In the genomic region with DNA sequence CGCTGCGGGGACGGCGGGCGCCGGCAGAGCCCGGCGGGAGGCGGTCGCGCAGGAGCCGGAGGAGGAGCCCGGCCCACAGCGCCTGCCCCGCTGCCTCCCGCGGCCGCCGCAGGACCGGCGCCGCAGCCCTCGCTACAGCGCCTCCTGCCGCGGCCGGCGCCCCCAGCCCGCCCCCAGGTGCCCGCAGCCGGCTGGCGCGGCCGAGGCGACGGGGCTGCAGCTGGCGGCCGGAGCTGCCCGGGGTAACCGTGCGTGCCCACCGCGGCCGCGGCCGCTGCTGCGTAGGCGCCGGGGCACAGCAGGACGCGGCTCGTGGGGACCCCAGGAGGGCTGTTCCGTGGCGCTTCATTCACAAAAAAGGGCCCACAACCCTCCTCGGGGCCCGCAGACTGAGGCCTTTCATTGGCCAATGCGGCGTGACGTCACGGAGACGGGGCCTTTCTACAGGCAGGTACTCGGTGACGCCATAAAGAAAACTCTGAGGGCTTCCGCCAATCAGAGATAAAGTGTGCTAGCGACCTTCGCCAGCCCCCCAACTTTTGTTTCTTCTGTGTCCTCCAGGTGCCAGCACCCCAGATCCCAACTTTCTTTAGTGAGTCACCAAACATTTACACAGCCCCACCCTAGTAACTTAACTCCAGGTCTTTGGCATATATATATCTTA, we compare ENCODE assay signal across 1 cellular context.
A peak's percentile ranks its signal among the peaks of the same experiment; 100 is the strongest.
TF ChIP-seq lines count a peak whose summit lies in the region.

A gene (minus strand): TSS at position 353 of the 664 bp plus-strand sequence. CDS start 465 bp downstream, outside the sequence.

TF ChIP-seq in HepG2, 621 proteins besides CTCF, POLR2A, EP300 and RAD21 (continued from another document and continues in another):
- TF ChIP-seq FOXA1 (IDR thresholded peaks at IDR 0.05) (no peak), FOXA1 (CRISPR knock-in tag; IDR thresholded peaks at IDR 0.05) (no peak), SMARCE1 (IDR thresholded peaks at IDR 0.05; ENCODE audit: borderline replicate concordance) (no peak), ZNF605 (CRISPR knock-in tag; IDR thresholded peaks at IDR 0.05) (0 out of 2 replicates have a peak, but pooled peaks have one; percentile 17), KDM2A (CRISPR knock-in tag; IDR thresholded peaks at IDR 0.05; ENCODE audit: borderline replicate concordance, low read depth) (0 out of 2 replicates have a peak, but pooled peaks have one; percentile 46), ZMYM2 (CRISPR knock-in tag; IDR thresholded peaks at IDR 0.05) (peak; percentile 49; the same call in 1 of the 2 replicates), ZNF883 (CRISPR knock-in tag; IDR thresholded peaks at IDR 0.05; ENCODE audit: not compliant biosample characterization) (peak; percentile 65), ZBTB20 (CRISPR knock-in tag; IDR thresholded peaks at IDR 0.05; ENCODE audit: borderline replicate concordance, low read depth) (no peak), ZNF773 (CRISPR knock-in tag; IDR thresholded peaks at IDR 0.05; ENCODE audit: borderline replicate concordance) (peak; percentile 71; the same call in 1 of the 2 replicates), GABPA (IDR thresholded peaks at IDR 0.05; ENCODE audit: low read depth, low read length) (no peak), GABPA (CRISPR knock-in tag; IDR thresholded peaks at IDR 0.05; ENCODE audit: low read depth) (0 out of 2 replicates have a peak, but pooled peaks have one; percentile 55), ZEB1 (IDR thresholded peaks at IDR 0.05; ENCODE audit: insufficient replicate concordance, low read depth) (peak; percentile 92), ARNT2 (CRISPR knock-in tag; IDR thresholded peaks at IDR 0.05; ENCODE audit: low read depth) (peak; percentile 47; the same call in 1 of the 2 replicates), CREM (IDR thresholded peaks at IDR 0.05) (peak; percentile 91), CREM (CRISPR knock-in tag; IDR thresholded peaks at IDR 0.05) (peak; percentile 58; the same call in 1 of the 2 replicates), MATR3 (CRISPR knock-in tag; IDR thresholded peaks at IDR 0.05) (no peak), KMT2B (CRISPR knock-in tag; IDR thresholded peaks at IDR 0.05) (peak; percentile 37; the same call in 1 of the 2 replicates), ZNF891 (CRISPR knock-in tag; IDR thresholded peaks at IDR 0.05) (peak; percentile 46; the same call in 1 of the 2 replicates), GABPB1 (CRISPR knock-in tag; IDR thresholded peaks at IDR 0.05) (peak; percentile 71), PHF8 (CRISPR knock-in tag; IDR thresholded peaks at IDR 0.05) (peak; percentile 57; the same call in 1 of the 2 replicates), ZMYM3 (CRISPR knock-in tag; IDR thresholded peaks at IDR 0.05) (no peak), SALL1 (CRISPR knock-in tag; IDR thresholded peaks at IDR 0.05) (peak; percentile 61; the same call in 1 of the 2 replicates), SYNCRIP (IDR thresholded peaks at IDR 0.05; ENCODE audit: insufficient read depth, low read depth, low read length) (no peak), PHF21A (CRISPR knock-in tag; IDR thresholded peaks at IDR 0.05) (peak; percentile 44; the same call in 1 of the 2 replicates), ZSCAN25 (CRISPR knock-in tag; IDR thresholded peaks at IDR 0.05) (0 out of 2 replicates have a peak, but pooled peaks have one; percentile 24), ISL2 (CRISPR knock-in tag; IDR thresholded peaks at IDR 0.05) (no peak), ZNF274 (CRISPR knock-in tag; IDR thresholded peaks at IDR 0.05) (0 out of 2 replicates have a peak, but pooled peaks have one; percentile 15), HDAC2 (CRISPR knock-in tag; IDR thresholded peaks at IDR 0.05) (0 out of 2 replicates have a peak, but pooled peaks have one; percentile 29), GLI4 (CRISPR knock-in tag; IDR thresholded peaks at IDR 0.05; ENCODE audit: borderline replicate concordance) (no peak), ZNF563 (CRISPR knock-in tag; IDR thresholded peaks at IDR 0.05) (0 out of 2 replicates have a peak, but pooled peaks have one; percentile 63)
- TF ChIP-seq, protein P1, sequence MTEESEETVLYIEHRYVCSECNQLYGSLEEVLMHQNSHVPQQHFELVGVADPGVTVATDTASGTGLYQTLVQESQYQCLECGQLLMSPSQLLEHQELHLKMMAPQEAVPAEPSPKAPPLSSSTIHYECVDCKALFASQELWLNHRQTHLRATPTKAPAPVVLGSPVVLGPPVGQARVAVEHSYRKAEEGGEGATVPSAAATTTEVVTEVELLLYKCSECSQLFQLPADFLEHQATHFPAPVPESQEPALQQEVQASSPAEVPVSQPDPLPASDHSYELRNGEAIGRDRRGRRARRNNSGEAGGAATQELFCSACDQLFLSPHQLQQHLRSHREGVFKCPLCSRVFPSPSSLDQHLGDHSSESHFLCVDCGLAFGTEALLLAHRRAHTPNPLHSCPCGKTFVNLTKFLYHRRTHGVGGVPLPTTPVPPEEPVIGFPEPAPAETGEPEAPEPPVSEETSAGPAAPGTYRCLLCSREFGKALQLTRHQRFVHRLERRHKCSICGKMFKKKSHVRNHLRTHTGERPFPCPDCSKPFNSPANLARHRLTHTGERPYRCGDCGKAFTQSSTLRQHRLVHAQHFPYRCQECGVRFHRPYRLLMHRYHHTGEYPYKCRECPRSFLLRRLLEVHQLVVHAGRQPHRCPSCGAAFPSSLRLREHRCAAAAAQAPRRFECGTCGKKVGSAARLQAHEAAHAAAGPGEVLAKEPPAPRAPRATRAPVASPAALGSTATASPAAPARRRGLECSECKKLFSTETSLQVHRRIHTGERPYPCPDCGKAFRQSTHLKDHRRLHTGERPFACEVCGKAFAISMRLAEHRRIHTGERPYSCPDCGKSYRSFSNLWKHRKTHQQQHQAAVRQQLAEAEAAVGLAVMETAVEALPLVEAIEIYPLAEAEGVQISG (CRISPR knock-in tag; IDR thresholded peaks at IDR 0.05), result 0 out of 2 replicates have a peak, but pooled peaks have one; percentile 33
- TF ChIP-seq, protein P2, sequence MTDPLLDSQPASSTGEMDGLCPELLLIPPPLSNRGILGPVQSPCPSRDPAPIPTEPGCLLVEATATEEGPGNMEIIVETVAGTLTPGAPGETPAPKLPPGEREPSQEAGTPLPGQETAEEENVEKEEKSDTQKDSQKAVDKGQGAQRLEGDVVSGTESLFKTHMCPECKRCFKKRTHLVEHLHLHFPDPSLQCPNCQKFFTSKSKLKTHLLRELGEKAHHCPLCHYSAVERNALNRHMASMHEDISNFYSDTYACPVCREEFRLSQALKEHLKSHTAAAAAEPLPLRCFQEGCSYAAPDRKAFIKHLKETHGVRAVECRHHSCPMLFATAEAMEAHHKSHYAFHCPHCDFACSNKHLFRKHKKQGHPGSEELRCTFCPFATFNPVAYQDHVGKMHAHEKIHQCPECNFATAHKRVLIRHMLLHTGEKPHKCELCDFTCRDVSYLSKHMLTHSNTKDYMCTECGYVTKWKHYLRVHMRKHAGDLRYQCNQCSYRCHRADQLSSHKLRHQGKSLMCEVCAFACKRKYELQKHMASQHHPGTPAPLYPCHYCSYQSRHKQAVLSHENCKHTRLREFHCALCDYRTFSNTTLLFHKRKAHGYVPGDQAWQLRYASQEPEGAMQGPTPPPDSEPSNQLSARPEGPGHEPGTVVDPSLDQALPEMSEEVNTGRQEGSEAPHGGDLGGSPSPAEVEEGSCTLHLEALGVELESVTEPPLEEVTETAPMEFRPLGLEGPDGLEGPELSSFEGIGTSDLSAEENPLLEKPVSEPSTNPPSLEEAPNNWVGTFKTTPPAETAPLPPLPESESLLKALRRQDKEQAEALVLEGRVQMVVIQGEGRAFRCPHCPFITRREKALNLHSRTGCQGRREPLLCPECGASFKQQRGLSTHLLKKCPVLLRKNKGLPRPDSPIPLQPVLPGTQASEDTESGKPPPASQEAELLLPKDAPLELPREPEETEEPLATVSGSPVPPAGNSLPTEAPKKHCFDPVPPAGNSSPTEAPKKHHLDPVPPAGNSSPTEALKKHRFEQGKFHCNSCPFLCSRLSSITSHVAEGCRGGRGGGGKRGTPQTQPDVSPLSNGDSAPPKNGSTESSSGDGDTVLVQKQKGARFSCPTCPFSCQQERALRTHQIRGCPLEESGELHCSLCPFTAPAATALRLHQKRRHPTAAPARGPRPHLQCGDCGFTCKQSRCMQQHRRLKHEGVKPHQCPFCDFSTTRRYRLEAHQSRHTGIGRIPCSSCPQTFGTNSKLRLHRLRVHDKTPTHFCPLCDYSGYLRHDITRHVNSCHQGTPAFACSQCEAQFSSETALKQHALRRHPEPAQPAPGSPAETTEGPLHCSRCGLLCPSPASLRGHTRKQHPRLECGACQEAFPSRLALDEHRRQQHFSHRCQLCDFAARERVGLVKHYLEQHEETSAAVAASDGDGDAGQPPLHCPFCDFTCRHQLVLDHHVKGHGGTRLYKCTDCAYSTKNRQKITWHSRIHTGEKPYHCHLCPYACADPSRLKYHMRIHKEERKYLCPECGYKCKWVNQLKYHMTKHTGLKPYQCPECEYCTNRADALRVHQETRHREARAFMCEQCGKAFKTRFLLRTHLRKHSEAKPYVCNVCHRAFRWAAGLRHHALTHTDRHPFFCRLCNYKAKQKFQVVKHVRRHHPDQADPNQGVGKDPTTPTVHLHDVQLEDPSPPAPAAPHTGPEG (CRISPR knock-in tag; IDR thresholded peaks at IDR 0.05), result peak; percentile 50; the same call in 1 of the 2 replicates
- TF ChIP-seq, protein P3, sequence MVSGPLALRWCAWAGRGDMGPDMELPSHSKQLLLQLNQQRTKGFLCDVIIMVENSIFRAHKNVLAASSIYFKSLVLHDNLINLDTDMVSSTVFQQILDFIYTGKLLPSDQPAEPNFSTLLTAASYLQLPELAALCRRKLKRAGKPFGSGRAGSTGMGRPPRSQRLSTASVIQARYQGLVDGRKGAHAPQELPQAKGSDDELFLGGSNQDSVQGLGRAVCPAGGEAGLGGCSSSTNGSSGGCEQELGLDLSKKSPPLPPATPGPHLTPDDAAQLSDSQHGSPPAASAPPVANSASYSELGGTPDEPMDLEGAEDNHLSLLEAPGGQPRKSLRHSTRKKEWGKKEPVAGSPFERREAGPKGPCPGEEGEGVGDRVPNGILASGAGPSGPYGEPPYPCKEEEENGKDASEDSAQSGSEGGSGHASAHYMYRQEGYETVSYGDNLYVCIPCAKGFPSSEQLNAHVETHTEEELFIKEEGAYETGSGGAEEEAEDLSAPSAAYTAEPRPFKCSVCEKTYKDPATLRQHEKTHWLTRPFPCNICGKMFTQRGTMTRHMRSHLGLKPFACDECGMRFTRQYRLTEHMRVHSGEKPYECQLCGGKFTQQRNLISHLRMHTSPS (CRISPR knock-in tag; IDR thresholded peaks at IDR 0.05; ENCODE audit: low read depth), result no peak
- TF ChIP-seq, protein P4, sequence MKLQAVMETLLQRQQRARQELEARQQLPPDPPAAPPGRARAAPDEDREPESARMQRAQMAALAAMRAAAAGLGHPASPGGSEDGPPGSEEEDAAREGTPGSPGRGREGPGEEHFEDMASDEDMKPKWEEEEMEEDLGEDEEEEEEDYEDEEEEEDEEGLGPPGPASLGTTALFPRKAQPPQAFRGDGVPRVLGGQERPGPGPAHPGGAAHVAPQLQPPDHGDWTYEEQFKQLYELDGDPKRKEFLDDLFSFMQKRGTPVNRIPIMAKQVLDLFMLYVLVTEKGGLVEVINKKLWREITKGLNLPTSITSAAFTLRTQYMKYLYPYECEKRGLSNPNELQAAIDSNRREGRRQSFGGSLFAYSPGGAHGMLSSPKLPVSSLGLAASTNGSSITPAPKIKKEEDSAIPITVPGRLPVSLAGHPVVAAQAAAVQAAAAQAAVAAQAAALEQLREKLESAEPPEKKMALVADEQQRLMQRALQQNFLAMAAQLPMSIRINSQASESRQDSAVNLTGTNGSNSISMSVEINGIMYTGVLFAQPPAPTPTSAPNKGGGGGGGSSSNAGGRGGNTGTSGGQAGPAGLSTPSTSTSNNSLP (IDR thresholded peaks at IDR 0.05; ENCODE audit: low read depth, low read length), result no peak
- TF ChIP-seq, protein P5, sequence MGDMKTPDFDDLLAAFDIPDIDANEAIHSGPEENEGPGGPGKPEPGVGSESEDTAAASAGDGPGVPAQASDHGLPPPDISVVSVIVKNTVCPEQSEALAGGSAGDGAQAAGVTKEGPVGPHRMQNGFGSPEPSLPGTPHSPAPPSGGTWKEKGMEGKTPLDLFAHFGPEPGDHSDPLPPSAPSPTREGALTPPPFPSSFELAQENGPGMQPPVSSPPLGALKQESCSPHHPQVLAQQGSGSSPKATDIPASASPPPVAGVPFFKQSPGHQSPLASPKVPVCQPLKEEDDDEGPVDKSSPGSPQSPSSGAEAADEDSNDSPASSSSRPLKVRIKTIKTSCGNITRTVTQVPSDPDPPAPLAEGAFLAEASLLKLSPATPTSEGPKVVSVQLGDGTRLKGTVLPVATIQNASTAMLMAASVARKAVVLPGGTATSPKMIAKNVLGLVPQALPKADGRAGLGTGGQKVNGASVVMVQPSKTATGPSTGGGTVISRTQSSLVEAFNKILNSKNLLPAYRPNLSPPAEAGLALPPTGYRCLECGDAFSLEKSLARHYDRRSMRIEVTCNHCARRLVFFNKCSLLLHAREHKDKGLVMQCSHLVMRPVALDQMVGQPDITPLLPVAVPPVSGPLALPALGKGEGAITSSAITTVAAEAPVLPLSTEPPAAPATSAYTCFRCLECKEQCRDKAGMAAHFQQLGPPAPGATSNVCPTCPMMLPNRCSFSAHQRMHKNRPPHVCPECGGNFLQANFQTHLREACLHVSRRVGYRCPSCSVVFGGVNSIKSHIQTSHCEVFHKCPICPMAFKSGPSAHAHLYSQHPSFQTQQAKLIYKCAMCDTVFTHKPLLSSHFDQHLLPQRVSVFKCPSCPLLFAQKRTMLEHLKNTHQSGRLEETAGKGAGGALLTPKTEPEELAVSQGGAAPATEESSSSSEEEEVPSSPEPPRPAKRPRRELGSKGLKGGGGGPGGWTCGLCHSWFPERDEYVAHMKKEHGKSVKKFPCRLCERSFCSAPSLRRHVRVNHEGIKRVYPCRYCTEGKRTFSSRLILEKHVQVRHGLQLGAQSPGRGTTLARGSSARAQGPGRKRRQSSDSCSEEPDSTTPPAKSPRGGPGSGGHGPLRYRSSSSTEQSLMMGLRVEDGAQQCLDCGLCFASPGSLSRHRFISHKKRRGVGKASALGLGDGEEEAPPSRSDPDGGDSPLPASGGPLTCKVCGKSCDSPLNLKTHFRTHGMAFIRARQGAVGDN (CRISPR knock-in tag; IDR thresholded peaks at IDR 0.05), result peak; percentile 57; the same call in 1 of the 2 replicates
- TF ChIP-seq, protein P6, sequence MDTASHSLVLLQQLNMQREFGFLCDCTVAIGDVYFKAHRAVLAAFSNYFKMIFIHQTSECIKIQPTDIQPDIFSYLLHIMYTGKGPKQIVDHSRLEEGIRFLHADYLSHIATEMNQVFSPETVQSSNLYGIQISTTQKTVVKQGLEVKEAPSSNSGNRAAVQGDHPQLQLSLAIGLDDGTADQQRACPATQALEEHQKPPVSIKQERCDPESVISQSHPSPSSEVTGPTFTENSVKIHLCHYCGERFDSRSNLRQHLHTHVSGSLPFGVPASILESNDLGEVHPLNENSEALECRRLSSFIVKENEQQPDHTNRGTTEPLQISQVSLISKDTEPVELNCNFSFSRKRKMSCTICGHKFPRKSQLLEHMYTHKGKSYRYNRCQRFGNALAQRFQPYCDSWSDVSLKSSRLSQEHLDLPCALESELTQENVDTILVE (CRISPR knock-in tag; IDR thresholded peaks at IDR 0.05), result no peak
- TF ChIP-seq, protein P7, sequence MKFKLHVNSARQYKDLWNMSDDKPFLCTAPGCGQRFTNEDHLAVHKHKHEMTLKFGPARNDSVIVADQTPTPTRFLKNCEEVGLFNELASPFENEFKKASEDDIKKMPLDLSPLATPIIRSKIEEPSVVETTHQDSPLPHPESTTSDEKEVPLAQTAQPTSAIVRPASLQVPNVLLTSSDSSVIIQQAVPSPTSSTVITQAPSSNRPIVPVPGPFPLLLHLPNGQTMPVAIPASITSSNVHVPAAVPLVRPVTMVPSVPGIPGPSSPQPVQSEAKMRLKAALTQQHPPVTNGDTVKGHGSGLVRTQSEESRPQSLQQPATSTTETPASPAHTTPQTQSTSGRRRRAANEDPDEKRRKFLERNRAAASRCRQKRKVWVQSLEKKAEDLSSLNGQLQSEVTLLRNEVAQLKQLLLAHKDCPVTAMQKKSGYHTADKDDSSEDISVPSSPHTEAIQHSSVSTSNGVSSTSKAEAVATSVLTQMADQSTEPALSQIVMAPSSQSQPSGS (CRISPR knock-in tag; IDR thresholded peaks at IDR 0.05), result no peak; the same call in 1 of the 2 replicates
